9 cellular contexts compared by ENCODE assay signal in the genomic region with DNA sequence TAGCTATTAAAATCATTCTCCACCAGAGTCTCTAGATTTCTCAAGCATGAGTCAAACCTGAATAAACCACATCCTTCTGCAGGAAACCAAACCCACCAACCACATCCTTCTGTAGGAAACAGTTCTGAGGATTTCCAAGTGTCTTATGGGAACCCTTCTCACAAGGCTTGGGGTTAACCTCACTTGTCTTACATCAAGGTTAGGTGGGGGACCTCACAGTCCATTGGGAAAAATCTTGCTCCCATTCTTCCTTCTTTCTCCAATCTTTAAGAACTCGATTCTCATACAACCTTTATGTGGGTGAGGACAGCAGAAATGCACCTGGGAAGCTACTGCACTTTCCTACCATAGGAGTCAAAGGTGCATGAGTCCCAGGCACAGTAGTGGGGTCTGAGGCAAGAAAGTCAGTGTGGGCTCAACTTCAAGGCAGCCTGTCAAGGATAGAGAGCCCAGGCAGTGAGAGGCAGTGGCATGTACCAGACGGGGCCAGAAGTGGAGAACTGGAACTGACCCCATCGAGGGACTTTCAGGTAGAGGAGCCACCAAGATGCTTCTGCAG.
DNase-seq lines count a peak whose midpoint lies in the region; ATAC-seq, FAIRE-seq and TF ChIP-seq lines count a peak whose summit lies in the region.
"Had no signal": no experiment of that assay in that cellular context is flagged by ENCODE, and none has a peak within 500 bp of the region (broad histone marks: within the 10 kb centered on the region; RNA-seq: fewer than 3 reads in every experiment).

No MANE protein-coding gene starts in this region.

- H3K27me3 ChIP-seq in SK-N-SH (ENCODE audit: insufficient read depth) (no peaks in the 10 kb centered on the region), GM12878 (replicated peaks in 1 of 2; ENCODE audit: control insufficient read depth in 2 of 2, insufficient read depth in 2 of 2, low read length in 1 of 2) (no peaks in the 10 kb centered on the region)

- in situ Hi-C loops in GM12878 (cut with MboI) = loop anchor here (25.0 kb wide), 1 partner anchor 750 kb away; no protein-coding TSS in a partner anchor

- H3K27ac Mint-ChIP-seq in activated CD4-positive, alpha-beta T cell treated with anti-CD3 and anti-CD28 coated beads for 36 hours = peak overlapping the region; percentile 65
- no peak overlapping the region for H3K27ac Mint-ChIP-seq in WTC11

- H3K36me3 ChIP-seq in SK-N-SH (replicated peaks in 1 of 2; ENCODE audit: control insufficient read depth in 1 of 2, insufficient read depth in 2 of 2, low read length in 1 of 2) = no peaks in the 10 kb centered on the region
- H3K36me3 ChIP-seq in GM12878 (ENCODE audit: control insufficient read depth in 2 of 2, insufficient read depth in 2 of 2, low read length in 1 of 2) = no peaks in the 10 kb centered on the region

- H3K27ac ChIP-seq in SK-N-SH (ENCODE audit: low read depth in 2 of 2, low read length in 1 of 2) = peak overlapping the region in 1 of 2 experiments; percentile 69; a peak in 2 of 4 replicates
- peak overlapping the region; percentile 11; the same call in 1 of the 2 replicates for H3K27ac ChIP-seq in GM12878 (ENCODE audit: control insufficient read depth, insufficient read depth)
- H3K27ac ChIP-seq in caudate nucleus (ENCODE audit: low read depth, low read length) = no peak overlapping the region

- intact Hi-C loops in activated CD4-positive, alpha-beta T cell treated with anti-CD3 and anti-CD28 coated beads for 36 hours (cut with DNase I, micrococcal nuclease) = loop anchor here (1.0 to 10.0 kb wide), 8 partner anchors 58 to 770 kb away; a partner anchor contains a TSS
- intact Hi-C loops in GM12878 (cut with micrococcal nuclease; ENCODE audit: unreplicated experiment) = loop anchor here (1.0 kb wide), 1 partner anchor 73 kb away; no protein-coding TSS in a partner anchor

- H2AFZ ChIP-seq in SK-N-SH (ENCODE audit: low read depth) = peak overlapping the region; percentile 76; the same call in 1 of the 2 replicates
- H2AFZ ChIP-seq in GM12878 (ENCODE audit: control insufficient read depth, low read depth, low read length) = no peak overlapping the region; the same call in 1 of the 2 replicates

- H3K4me1 Mint-ChIP-seq in activated CD4-positive, alpha-beta T cell treated with anti-CD3 and anti-CD28 coated beads for 36 hours = peaks cover 60% of the 10 kb centered on the region
- peaks cover 4% of the 10 kb centered on the region; the same call in 1 of the 2 replicates for H3K4me1 Mint-ChIP-seq in WTC11

- no peak for TF ChIP-seq RAD21 in SK-N-SH (IDR thresholded peaks at IDR 0.05; ENCODE audit: low read length)
- TF ChIP-seq RAD21 in GM12878 (IDR thresholded peaks at IDR 0.05; ENCODE audit: insufficient read depth, low read depth, low read length) = no peak

- H3K79me2 ChIP-seq in SK-N-SH (ENCODE audit: insufficient read depth) = no peaks in the 10 kb centered on the region
- no peaks in the 10 kb centered on the region for H3K79me2 ChIP-seq in GM12878 (ENCODE audit: control insufficient read depth, insufficient read depth, low read length)

- POLR2A ChIA-PET in activated CD4-positive, alpha-beta T cell treated with anti-CD3 and anti-CD28 coated beads for 36 hours (lab: Charles Lee) = interaction anchor here (0.7 kb wide), 1 partner anchor 1439 kb away, joined by 3 read pairs; no protein-coding TSS in a partner anchor
- POLR2A ChIA-PET in SK-N-SH (lab: Yijun Ruan, JAX) (no interaction called here), GM12878 (lab: Charles Lee) (no interaction called here), WTC11 (lab: Charles Lee) (no interaction called here)

- no TSS peak for BruUV-seq in GM12878 (replicated peaks; lab: Mats Ljungman, UMichigan)

- H3K9me3 ChIP-seq in SK-N-SH (no peaks in the 10 kb centered on the region), GM12878 (replicated peaks; ENCODE audit: control insufficient read depth, insufficient read depth, low read length) (no peaks in the 10 kb centered on the region; the same call in 2 of the 3 replicates)

- no peak for TF ChIP-seq POLR2A in GM12878 (IDR thresholded peaks at IDR 0.05; ENCODE audit: low read depth, low read length)

- H3K27me3 Mint-ChIP-seq in activated CD4-positive, alpha-beta T cell treated with anti-CD3 and anti-CD28 coated beads for 36 hours = peaks cover 34% of the 10 kb centered on the region
- H3K27me3 Mint-ChIP-seq in WTC11 (ENCODE audit: low read depth) = no peaks in the 10 kb centered on the region

- H3K9ac ChIP-seq in SK-N-SH = no peak overlapping the region
- H3K9ac ChIP-seq in GM12878 (ENCODE audit: control insufficient read depth, insufficient read depth, low read length) = no peak overlapping the region

- TF ChIP-seq EP300 in SK-N-SH (IDR thresholded peaks at IDR 0.05; ENCODE audit: borderline replicate concordance in 1 of 2, low read depth in 1 of 2, low read length in 1 of 2) (no peak), GM12878 (IDR thresholded peaks at IDR 0.05; ENCODE audit: borderline replicate concordance in 1 of 2, control insufficient read depth in 1 of 2, low read depth in 2 of 2, low read length in 2 of 2) (peak in 1 of 2 experiments; percentile 56; a peak in 1 of 4 replicates)

- H3K4me1 ChIP-seq in SK-N-SH (ENCODE audit: control insufficient read depth in 1 of 2, insufficient read depth in 2 of 2, low read depth in 1 of 2, low read length in 1 of 2) (peaks cover 0 to 4% of the 10 kb centered on the region in 2 experiments; a peak in 1 of 4 replicates), GM12878 (ENCODE audit: control insufficient read depth, insufficient read depth, low read length) (peaks cover 18% of the 10 kb centered on the region)

- CTCF ChIA-PET in activated CD4-positive, alpha-beta T cell treated with anti-CD3 and anti-CD28 coated beads for 36 hours (lab: Charles Lee) = interaction anchor here (0.6 to 1.3 kb wide), 3 partner anchors 57 to 358 kb away, joined by 3 to 7 read pairs (median 6); no protein-coding TSS in a partner anchor
- CTCF ChIA-PET in SK-N-SH (lab: Yijun Ruan, JAX) = no interaction called here
- CTCF ChIA-PET in GM12878 (lab: Yijun Ruan, JAX) = interaction anchor here (1.1 to 2.4 kb wide), 2 partner anchors 8 to 599 kb away, joined by 3 to 8 read pairs; no protein-coding TSS in a partner anchor
- CTCF ChIA-PET in WTC11 (lab: Charles Lee) = no interaction called here

- H4K20me1 ChIP-seq in SK-N-SH (ENCODE audit: insufficient read depth) (no peaks in the 10 kb centered on the region), GM12878 (ENCODE audit: control insufficient read depth, insufficient read depth) (no peaks in the 10 kb centered on the region)

- DNase-seq in activated CD4-positive, alpha-beta T cell treated with anti-CD3 and anti-CD28 coated beads for 36 hours = peak; percentile 63
- DNase-seq in activated CD4-positive, alpha-beta T cell treated with anti-CD3 and anti-CD28 coated beads for 1 hour = no peak
- DNase-seq in SK-N-SH = no peak
- peak; percentile 69 for DNase-seq in GM12878 (ENCODE audit: low read depth, low spot score)
- DNase-seq in stimulated activated CD4-positive, alpha-beta T cell treated with anti-CD3 and anti-CD28 coated beads, Interleukin-1b, Interleukin-23, amount 100 ng/mL, for 48 hours = peak; percentile 32
- no peak for DNase-seq in caudate nucleus (lab: John Stamatoyannopoulos, UW)
- DNase-seq in WTC11 (ENCODE audit: low spot score) = no peak

- ATAC-seq in activated CD4-positive, alpha-beta T cell treated with anti-CD3 and anti-CD28 coated beads for 36 hours = peak; percentile 80
- ATAC-seq in HG02981 (IDR thresholded peaks at IDR 0.05; ENCODE audit: unreplicated experiment) (peak; percentile 93), GM12878 (peak; percentile 86), WTC11 (no peak)

- FAIRE-seq in GM12878 (lab: Jason Lieb, UNC) = peak; percentile 64
- FAIRE-seq: A204.1 had no signal

- no peaks in the 10 kb centered on the region for H3K9me3 Mint-ChIP-seq in activated CD4-positive, alpha-beta T cell treated with anti-CD3 and anti-CD28 coated beads for 36 hours (ENCODE audit: low read depth)
- H3K9me3 Mint-ChIP-seq in WTC11 = peaks cover 15% of the 10 kb centered on the region

- no peaks in the 10 kb centered on the region for H3K9me2 ChIP-seq in SK-N-SH

- H3K4me2 ChIP-seq in SK-N-SH (peak overlapping the region; percentile 45; the same call in 1 of the 2 replicates), GM12878 (ENCODE audit: control insufficient read depth, insufficient read depth) (peak overlapping the region; percentile 79)

- peak overlapping the region; percentile 17 for H3K4me3 Mint-ChIP-seq in activated CD4-positive, alpha-beta T cell treated with anti-CD3 and anti-CD28 coated beads for 36 hours
- no peak overlapping the region for H3K4me3 Mint-ChIP-seq in WTC11

- SMC1A ChIA-PET in GM12878 (lab: Charles Lee; ENCODE audit: uncharacterized antibody, unreplicated experiment) = no interaction called here

- no peaks in the 10 kb centered on the region for H3K36me3 Mint-ChIP-seq in activated CD4-positive, alpha-beta T cell treated with anti-CD3 and anti-CD28 coated beads for 36 hours (ENCODE audit: low read depth)
- H3K36me3 Mint-ChIP-seq in WTC11 = peaks cover 12% of the 10 kb centered on the region

- H3K4me3 ChIP-seq in SK-N-SH (ENCODE audit: low read depth in 2 of 2, low read length in 1 of 2) = no peak overlapping the region
- no peak overlapping the region for H3K4me3 ChIP-seq in GM12878

- TF ChIP-seq CTCF in SK-N-SH (IDR thresholded peaks at IDR 0.05) = no peak
- no peak for TF ChIP-seq CTCF in GM12878 (IDR thresholded peaks at IDR 0.05 in 2 of 3, conservative IDR thresholded peaks at IDR 0.05 in 1 of 3; ENCODE audit: control insufficient read depth in 2 of 3, extremely low read depth in 1 of 3, insufficient read depth in 1 of 3, low read depth in 3 of 3, low read length in 3 of 3)
- no peak for TF ChIP-seq CTCF in WTC11 (IDR thresholded peaks at IDR 0.05)

- H3F3A ChIP-seq in SK-N-SH (replicated peaks; ENCODE audit: insufficient read depth) = peaks cover 10% of the 10 kb centered on the region

- 19% methylated on average over 3 of the region's 3 CpGs for WGBS in SK-N-SH (ENCODE audit: low lambda C conversion rate)
- WGBS in GM12878 (ENCODE audit: insufficient coverage, insufficient replicate concordance, low lambda C conversion rate, missing lambda C conversion rate) = 6% methylated on average over 3 of the region's 3 CpGs

- RAD21 ChIA-PET in GM12878 (lab: Charles Lee; ENCODE audit: unreplicated experiment) = no interaction called here

TF ChIP-seq in SK-N-SH, 30 proteins besides CTCF, POLR2A, EP300 and RAD21 (continues in another document):
- TF ChIP-seq RCOR1 (IDR thresholded peaks at IDR 0.05; ENCODE audit: low read length) = no peak

TF ChIP-seq in WTC11, 78 proteins besides CTCF, POLR2A, EP300 and RAD21 (continues in another document):
- TF ChIP-seq NFE2L1 (CRISPR knock-in tag; IDR thresholded peaks at IDR 0.05) = no peak
- no peak for TF ChIP-seq NR3C1 (CRISPR knock-in tag; conservative IDR thresholded peaks at IDR 0.05; ENCODE audit: low read depth)

Comparison
In these comparisons a context has a peak if more than half of its experiments do, and no peak if none do; other contexts are left out.
1. DNase-seq: peak in activated CD4-positive, alpha-beta T cell treated with anti-CD3 and anti-CD28 coated beads for 36 hours (single experiment), GM12878 (single experiment) and stimulated activated CD4-positive, alpha-beta T cell treated with anti-CD3 and anti-CD28 coated beads, Interleukin-1b, Interleukin-23, amount 100 ng/mL, for 48 hours (single experiment); none in activated CD4-positive, alpha-beta T cell treated with anti-CD3 and anti-CD28 coated beads for 1 hour (single experiment), SK-N-SH (single experiment), caudate nucleus (0 of 61) and WTC11 (single experiment).
2. CTCF ChIA-PET loops: an anchor here in activated CD4-positive, alpha-beta T cell treated with anti-CD3 and anti-CD28 coated beads for 36 hours (0.6 to 1.3 kb wide) and GM12878 (1.1 to 2.4 kb wide); none called in SK-N-SH and WTC11.